2 cellular contexts compared by ENCODE assay signal in the genomic region with DNA sequence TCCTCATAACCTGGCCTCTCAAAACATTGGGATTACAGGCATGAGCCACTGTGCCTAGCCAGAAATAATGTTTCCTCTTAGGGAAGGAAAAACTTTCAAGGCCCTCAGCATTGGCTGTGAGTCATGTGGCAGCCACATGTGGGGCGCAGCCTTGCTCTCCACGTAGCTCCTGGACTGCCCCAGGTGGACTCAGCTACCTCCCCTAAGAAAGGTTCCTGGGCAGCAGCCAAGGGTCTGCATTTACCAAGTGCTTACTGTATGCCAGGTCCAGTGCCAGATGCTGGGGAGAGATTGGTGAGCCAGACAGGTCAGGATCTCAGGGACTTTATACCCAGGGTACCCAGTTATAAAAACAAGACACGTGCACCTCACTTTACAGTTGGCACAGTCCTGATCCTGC.
TF ChIP-seq lines count a peak whose summit lies in the region.

No MANE protein-coding gene starts in this region.

TF ChIP-seq in SK-N-SH, 30 proteins besides CTCF, POLR2A, EP300 and RAD21 (continued from another document):
- TF ChIP-seq, protein P1, sequence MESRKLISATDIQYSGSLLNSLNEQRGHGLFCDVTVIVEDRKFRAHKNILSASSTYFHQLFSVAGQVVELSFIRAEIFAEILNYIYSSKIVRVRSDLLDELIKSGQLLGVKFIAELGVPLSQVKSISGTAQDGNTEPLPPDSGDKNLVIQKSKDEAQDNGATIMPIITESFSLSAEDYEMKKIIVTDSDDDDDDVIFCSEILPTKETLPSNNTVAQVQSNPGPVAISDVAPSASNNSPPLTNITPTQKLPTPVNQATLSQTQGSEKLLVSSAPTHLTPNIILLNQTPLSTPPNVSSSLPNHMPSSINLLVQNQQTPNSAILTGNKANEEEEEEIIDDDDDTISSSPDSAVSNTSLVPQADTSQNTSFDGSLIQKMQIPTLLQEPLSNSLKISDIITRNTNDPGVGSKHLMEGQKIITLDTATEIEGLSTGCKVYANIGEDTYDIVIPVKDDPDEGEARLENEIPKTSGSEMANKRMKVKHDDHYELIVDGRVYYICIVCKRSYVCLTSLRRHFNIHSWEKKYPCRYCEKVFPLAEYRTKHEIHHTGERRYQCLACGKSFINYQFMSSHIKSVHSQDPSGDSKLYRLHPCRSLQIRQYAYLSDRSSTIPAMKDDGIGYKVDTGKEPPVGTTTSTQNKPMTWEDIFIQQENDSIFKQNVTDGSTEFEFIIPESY (IDR thresholded peaks at IDR 0.05; ENCODE audit: borderline replicate concordance, low read depth): no peak
- TF ChIP-seq POLR2AphosphoS5 (IDR thresholded peaks at IDR 0.05; ENCODE audit: low read depth, low read length): no peak

TF ChIP-seq in SK-N-SH treated with all-trans-retinoic acid at 6 μM for 48 hours, 23 proteins besides CTCF, POLR2A, EP300 and RAD21 (continued from another document):
- TF ChIP-seq, protein P2, sequence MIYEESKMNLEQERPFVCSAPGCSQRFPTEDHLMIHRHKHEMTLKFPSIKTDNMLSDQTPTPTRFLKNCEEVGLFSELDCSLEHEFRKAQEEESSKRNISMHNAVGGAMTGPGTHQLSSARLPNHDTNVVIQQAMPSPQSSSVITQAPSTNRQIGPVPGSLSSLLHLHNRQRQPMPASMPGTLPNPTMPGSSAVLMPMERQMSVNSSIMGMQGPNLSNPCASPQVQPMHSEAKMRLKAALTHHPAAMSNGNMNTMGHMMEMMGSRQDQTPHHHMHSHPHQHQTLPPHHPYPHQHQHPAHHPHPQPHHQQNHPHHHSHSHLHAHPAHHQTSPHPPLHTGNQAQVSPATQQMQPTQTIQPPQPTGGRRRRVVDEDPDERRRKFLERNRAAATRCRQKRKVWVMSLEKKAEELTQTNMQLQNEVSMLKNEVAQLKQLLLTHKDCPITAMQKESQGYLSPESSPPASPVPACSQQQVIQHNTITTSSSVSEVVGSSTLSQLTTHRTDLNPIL (CRISPR knock-in tag; IDR thresholded peaks at IDR 0.05; ENCODE audit: low read depth): no peak
